Comparison of ENCODE assay signal across 1 cellular context in the genomic region with DNA sequence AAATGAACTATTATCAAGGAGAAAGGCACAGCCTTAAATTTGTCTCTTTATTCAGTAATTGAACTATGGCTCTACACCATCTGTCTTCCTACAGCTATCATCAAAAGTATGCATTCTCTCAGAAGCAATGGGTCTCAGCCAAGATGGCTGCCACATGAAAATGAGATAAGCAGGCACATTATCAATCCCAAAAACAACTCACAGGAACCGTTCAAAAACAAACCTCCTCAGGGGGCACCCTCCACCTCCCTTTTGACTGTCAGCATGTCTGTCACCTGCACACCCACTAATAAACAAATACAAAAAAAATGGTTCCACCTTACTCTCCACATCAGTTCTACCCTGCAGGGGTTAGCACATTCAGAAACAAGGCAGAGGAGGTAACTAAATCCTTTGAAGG.
A peak's percentile ranks its signal among the peaks of the same experiment; 100 is the strongest.
TF ChIP-seq lines count a peak whose summit lies in the region.

No MANE protein-coding gene starts in this region.

TF ChIP-seq in GM12878, 131 proteins besides CTCF, POLR2A, EP300 and RAD21:
- TF ChIP-seq NFIC (IDR thresholded peaks at IDR 0.05; ENCODE audit: low read depth, low read length): no peak
- TF ChIP-seq YY1 (IDR thresholded peaks at IDR 0.05; ENCODE audit: low read depth, low read length): 0 out of 2 replicates have a peak, but pooled peaks have one; percentile 29
